9 cellular contexts compared by ENCODE assay signal in genomic region chr2:174561283-174562275, GRCh38. TPM values are rescaled to one million over a fixed set of nuclear protein-coding genes. Genes with fewer than 3 reads are reported as not detected.
DNase-seq lines count a peak whose midpoint lies in the region; ATAC-seq, FAIRE-seq and TF ChIP-seq lines count a peak whose summit lies in the region.
"Had no signal": no experiment of that assay in that cellular context is flagged by ENCODE, and none has a peak within 500 bp of the region (broad histone marks: within the 10 kb centered on the region; RNA-seq: fewer than 3 reads in every experiment).

No MANE protein-coding gene starts in this region.

- peaks cover 3% of the 10 kb centered on the region for H3K36me3 Mint-ChIP-seq in activated naive CD8-positive, alpha-beta T cell

- DNase-seq in DMS79 treated with DMSO at 0.1 percent for 48 hours (lab: John Stamatoyannopoulos, UW), result peak; percentile 16
- peak; percentile 87 for DNase-seq in Right ventricle myocardium superior
- peak; percentile 88 for DNase-seq in posterior vena cava (ENCODE audit: low spot score)
- DNase-seq in H54 (ENCODE audit: insufficient read length, low spot score), result no peak
- DNase-seq in NCI-H1417 (lab: John Stamatoyannopoulos, UW), result no peak
- DNase-seq: T-helper 2 cell had no signal

- H3K9me3 Mint-ChIP-seq in activated naive CD8-positive, alpha-beta T cell (ENCODE audit: low read depth), result no peaks in the 10 kb centered on the region

- no peak for TF ChIP-seq POLR2A in H54 (IDR thresholded peaks at IDR 0.05; ENCODE audit: low read depth, low read length)

- H3K4me3 Mint-ChIP-seq in activated naive CD8-positive, alpha-beta T cell, result no peak overlapping the region

- no peaks in the 10 kb centered on the region for H3K27me3 Mint-ChIP-seq in activated naive CD8-positive, alpha-beta T cell

- peak overlapping the region; percentile 82 for H3K27ac Mint-ChIP-seq in activated naive CD8-positive, alpha-beta T cell

- no peak for FAIRE-seq in H54 (lab: Jason Lieb, UNC)

- intact Hi-C loops in Right ventricle myocardium superior (cut with DNase I) (no loop called here), posterior vena cava (cut with DNase I) (no loop called here)

- H3K4me1 Mint-ChIP-seq in activated naive CD8-positive, alpha-beta T cell (ENCODE audit: low read depth), result peaks cover 10% of the 10 kb centered on the region

- ATAC-seq in Right ventricle myocardium superior (ENCODE audit: poor library complexity) (peak; percentile 97), HG02840 (IDR thresholded peaks at IDR 0.05; ENCODE audit: low FRiP score, unreplicated experiment) (no peak), HG03442 (IDR thresholded peaks at IDR 0.05; ENCODE audit: unreplicated experiment) (no peak)

RNA-seq across cellular contexts. Expression of gene WIPF1, which starts 36.0 kb away (rescaled TPM):
- 16.3 TPM for total RNA-seq in Right ventricle myocardium superior
- total RNA-seq in posterior vena cava, result 10 to 100 TPM; 59.9 to 65.1 TPM

Comparison
In these comparisons a context has a peak if more than half of its experiments do, and no peak if none do; other contexts are left out.
1. DNase-seq: peak in DMS79 treated with DMSO at 0.1 percent for 48 hours (single experiment), Right ventricle myocardium superior (single experiment) and posterior vena cava (single experiment); none in H54 (single experiment) and NCI-H1417 (0 of 3).